In the genomic region with DNA sequence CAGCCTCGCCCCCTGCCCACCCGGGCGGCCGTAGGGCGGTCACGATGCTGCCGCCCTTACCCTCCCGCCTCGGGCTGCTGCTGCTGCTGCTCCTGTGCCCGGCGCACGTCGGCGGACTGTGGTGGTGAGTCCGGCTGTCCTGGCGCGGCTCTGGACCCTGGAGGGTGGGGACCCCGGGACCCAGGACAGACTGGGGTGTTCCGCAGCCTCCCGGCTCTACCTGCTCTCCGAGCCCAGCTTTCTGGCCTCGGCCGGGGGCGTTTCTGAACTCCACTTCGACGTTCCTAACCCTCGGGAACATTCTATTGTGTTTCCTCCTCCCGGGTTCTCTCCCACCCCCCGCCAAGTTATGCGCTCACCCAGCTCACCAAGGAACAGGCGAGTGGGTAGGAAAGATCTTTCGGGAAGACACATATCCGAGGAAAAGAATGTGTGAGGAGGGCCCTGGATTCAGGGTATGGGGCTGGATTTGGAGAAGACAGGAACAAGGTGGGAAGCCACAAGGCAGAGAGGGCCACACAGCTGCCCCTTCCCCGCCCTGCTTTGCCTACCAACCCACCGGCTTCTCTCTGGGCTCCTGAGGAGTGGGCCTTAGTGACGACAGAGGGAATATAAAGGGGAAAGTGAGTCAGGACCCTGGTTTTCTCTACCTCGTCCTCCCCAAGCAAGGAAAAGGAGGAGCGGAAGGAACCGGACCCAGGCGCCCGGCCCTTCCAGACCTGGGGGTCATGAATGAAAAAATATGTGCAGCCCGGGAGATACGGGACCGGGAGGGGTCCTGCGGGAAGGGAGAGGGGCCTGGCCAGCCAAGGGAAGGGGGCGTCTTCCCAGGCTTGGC, we compare ENCODE assay signal across 9 cellular contexts. TPM values are rescaled to one million over a fixed set of nuclear protein-coding genes. Genes with fewer than 3 reads are reported as not detected.
DNase-seq lines count a peak whose midpoint lies in the region; ATAC-seq, FAIRE-seq and TF ChIP-seq lines count a peak whose summit lies in the region.
"Had no signal": no experiment of that assay in that cellular context is flagged by ENCODE, and none has a peak within 500 bp of the region (broad histone marks: within the 10 kb centered on the region; RNA-seq: fewer than 3 reads in every experiment).

No MANE protein-coding gene starts in this region.

- WGBS in HepG2 (ENCODE audit: low lambda C conversion rate) = 13% methylated on average over 31 of the region's 46 CpGs
- WGBS in right lobe of liver (ENCODE audit: insufficient coverage, low coverage, low lambda C conversion rate, missing lambda C conversion rate) = 7% methylated on average over 26 of the region's 46 CpGs

- H3K27me3 ChIP-seq in HepG2 (ENCODE audit: control insufficient read depth in 1 of 2, insufficient read depth in 2 of 2, low read length in 2 of 2) (peaks cover 18 to 83% of the 10 kb centered on the region in 2 experiments), right lobe of liver (peaks cover 0 to 6% of the 10 kb centered on the region in 2 donors), dorsolateral prefrontal cortex (peaks cover 0 to 92% (median 62%) of the 10 kb centered on the region in 45 donors), vagina (peaks cover 5% of the 10 kb centered on the region), Karpas-422 (ENCODE audit: low read length) (no peaks in the 10 kb centered on the region)

- TF ChIP-seq CTCF in HepG2 (CRISPR knock-in tag; IDR thresholded peaks at IDR 0.05) (no peak), right lobe of liver (IDR thresholded peaks at IDR 0.05) (no peak), dorsolateral prefrontal cortex (IDR thresholded peaks at IDR 0.05 in 54 of 56, conservative IDR thresholded peaks at IDR 0.05 in 2 of 56; ENCODE audit: low read depth in 1 of 56, partially characterized antibody in 56 of 56) (no peak), nephron (IDR thresholded peaks at IDR 0.05; ENCODE audit: unreplicated experiment in 3 of 3) (no peak), vagina (IDR thresholded peaks at IDR 0.05) (no peak)

- TF ChIP-seq EP300 in HepG2 (IDR thresholded peaks at IDR 0.05; ENCODE audit: low read depth in 2 of 2, low read length in 2 of 2) (no peak), HepG2 (CRISPR knock-in tag; IDR thresholded peaks at IDR 0.05; ENCODE audit: borderline replicate concordance) (no peak)

- H4K20me1 ChIP-seq in HepG2 (ENCODE audit: insufficient read depth, low read length) = no peaks in the 10 kb centered on the region; the same call in 1 of the 2 replicates
- H4K20me1 ChIP-seq in Karpas-422 (ENCODE audit: insufficient read depth, low read depth, low read length) = no peaks in the 10 kb centered on the region

- POLR2A ChIA-PET in HepG2 (lab: Yijun Ruan, JAX) = no interaction called here

- no peaks in the 10 kb centered on the region for H3K36me3 Mint-ChIP-seq in nephron (ENCODE audit: low read depth)

- DNase-seq in HepG2 (ENCODE audit: low spot score) = no peak
- DNase-seq in right lobe of liver = no peak
- DNase-seq in dorsolateral prefrontal cortex = peak in 4 of 10 donors; percentile 6 to 31 (median 22)
- no peak for DNase-seq in vagina (ENCODE audit: extremely low spot score in 2 of 2)
- no peak for DNase-seq in NK-92 (lab: John Stamatoyannopoulos, UW; ENCODE audit: unreplicated experiment)
- DNase-seq in NCI-H446 (lab: John Stamatoyannopoulos, UW) = no peak
- DNase-seq in Karpas-422 = no peak

- H3K4me3 Mint-ChIP-seq in nephron = peak overlapping the region; percentile 80 to 86 (median 82)

- no TSS peak for BruUV-seq in HepG2 (replicated peaks; lab: Mats Ljungman, UMichigan)

- no peaks in the 10 kb centered on the region for H3K9me3 Mint-ChIP-seq in nephron

- H2AFZ ChIP-seq in HepG2 (ENCODE audit: low read length) (no peak overlapping the region), Karpas-422 (ENCODE audit: low read length) (no peak overlapping the region)

- no peak for FAIRE-seq in HepG2 (lab: Jason Lieb, UNC)
- FAIRE-seq: frontal cortex had no signal

- H3K9ac ChIP-seq in HepG2 (ENCODE audit: insufficient read depth, low read depth, low read length) = no peak overlapping the region
- no peak overlapping the region for H3K9ac ChIP-seq in Karpas-422 (ENCODE audit: low read length)

- no peak overlapping the region for H3K27ac ChIP-seq in HepG2 (ENCODE audit: extremely low read length, insufficient read depth, low read length)
- H3K27ac ChIP-seq in right lobe of liver = no peak overlapping the region
- H3K27ac ChIP-seq in dorsolateral prefrontal cortex = peak overlapping the region in 4 of 59 donors; percentile 35 to 58 (median 40)
- H3K27ac ChIP-seq in vagina = peak overlapping the region; percentile 40
- no peak overlapping the region for H3K27ac ChIP-seq in Karpas-422 (ENCODE audit: low read length)

- TF ChIP-seq RAD21 in HepG2 (CRISPR knock-in tag; IDR thresholded peaks at IDR 0.05) = no peak

- no peak overlapping the region for H3K27ac Mint-ChIP-seq in nephron

- H3K4me2 ChIP-seq in HepG2 (ENCODE audit: low read depth, low read length) (peak overlapping the region; percentile 61), Karpas-422 (ENCODE audit: low read depth, low read length, poor library complexity, severe bottlenecking) (no peak overlapping the region)

- no peaks in the 10 kb centered on the region for H3K79me2 ChIP-seq in HepG2 (ENCODE audit: insufficient read depth, low read length)
- no peaks in the 10 kb centered on the region for H3K79me2 ChIP-seq in Karpas-422 (ENCODE audit: low read length)

- in situ Hi-C loops in HepG2 (cut with HindIII; ENCODE audit: extremely low pct_ligation_motif_present, low pct_unique_long_range_greater_than_20kb) = no loop called here

- intact Hi-C loops in HepG2 (cut with micrococcal nuclease; ENCODE audit: unreplicated experiment) (loop anchor here (10.0 kb wide), 2 partner anchors 95 to 125 kb away; a partner anchor contains a TSS), right lobe of liver (cut with DNase I) (loop anchor here in 1 of 2 donors (10.0 kb wide), 1 partner anchor 135 kb away; no protein-coding TSS in a partner anchor), dorsolateral prefrontal cortex (cut with DNase I) (no loop called here), vagina (cut with DNase I) (no loop called here)

- H3K36me3 ChIP-seq in HepG2 (replicated peaks in 1 of 2; ENCODE audit: control insufficient read depth in 1 of 2, insufficient read depth in 2 of 2, low read length in 2 of 2) (no peaks in the 10 kb centered on the region), right lobe of liver (no peaks in the 10 kb centered on the region), vagina (no peaks in the 10 kb centered on the region), Karpas-422 (ENCODE audit: insufficient read depth, low read length) (no peaks in the 10 kb centered on the region)

- peak; percentile 16 for ATAC-seq in HepG2
- no peak for ATAC-seq in right lobe of liver

- peak overlapping the region; percentile 30 to 67 (median 32); a peak in 4 of 6 replicates for H3K4me3 ChIP-seq in HepG2 (replicated peaks in 1 of 3; ENCODE audit: insufficient read depth in 1 of 3, low read depth in 2 of 3, low read length in 3 of 3)
- H3K4me3 ChIP-seq in right lobe of liver = no peak overlapping the region
- peak overlapping the region in 49 of 59 donors; percentile 5 to 59 (median 40) for H3K4me3 ChIP-seq in dorsolateral prefrontal cortex
- H3K4me3 ChIP-seq in vagina = peak overlapping the region; percentile 39 to 57
- no peak overlapping the region for H3K4me3 ChIP-seq in Karpas-422 (ENCODE audit: low read length)

- CTCF ChIA-PET in HepG2 (lab: Yijun Ruan, JAX; ENCODE audit: low intra/inter-chr PET ratio, low total read pairs) = no interaction called here

- H3K4me1 Mint-ChIP-seq in nephron = peaks cover 38% of the 10 kb centered on the region

- H3K4me1 ChIP-seq in HepG2 (ENCODE audit: insufficient read depth, low read length) = peaks cover 27% of the 10 kb centered on the region
- peaks cover 0 to 8% (median 1%) of the 10 kb centered on the region in 4 donors for H3K4me1 ChIP-seq in right lobe of liver
- peaks cover 30% of the 10 kb centered on the region for H3K4me1 ChIP-seq in vagina
- H3K4me1 ChIP-seq in Karpas-422 (ENCODE audit: low read length) = no peaks in the 10 kb centered on the region

- TF ChIP-seq POLR2A in HepG2 (IDR thresholded peaks at IDR 0.05; ENCODE audit: insufficient read depth in 1 of 2, low read depth in 2 of 2, low read length in 2 of 2) (no peak), right lobe of liver (IDR thresholded peaks at IDR 0.05) (no peak), vagina (IDR thresholded peaks at IDR 0.05) (no peak)

- no peaks in the 10 kb centered on the region for H3K9me3 ChIP-seq in HepG2 (ENCODE audit: low read length)
- H3K9me3 ChIP-seq in right lobe of liver = no peaks in the 10 kb centered on the region
- H3K9me3 ChIP-seq in vagina = no peaks in the 10 kb centered on the region
- H3K9me3 ChIP-seq in Karpas-422 (ENCODE audit: low read length) = no peaks in the 10 kb centered on the region

- peaks cover 90% of the 10 kb centered on the region for H3K27me3 Mint-ChIP-seq in nephron (ENCODE audit: low read depth)

- H3K9me2 ChIP-seq in Karpas-422 (replicated peaks; ENCODE audit: insufficient read depth, low read length) = no peaks in the 10 kb centered on the region

RNA-seq across cellular contexts. Expression of a gene that starts 0.6 kb away (rescaled TPM):
- total RNA-seq in HepG2 (2016; rRNA removed; fragmentation: Illumina TruSeq; extraction: Trizol) = 0.20 TPM in 1 of 2 replicates, not detected in the other
- not detected in 2 replicates for total RNA-seq in HepG2 (2016; cell fraction: cytosol; rRNA removed; fragmentation: Illumina TruSeq; extraction: Trizol; ENCODE audit: low read depth)
- total RNA-seq in HepG2 (2016; cell fraction: insoluble cytoplasmic fraction; rRNA removed; fragmentation: Illumina TruSeq; extraction: Trizol) = 0.13 TPM in 1 of 2 replicates, not detected in the other
- 0.12 TPM in 1 of 2 replicates, not detected in the other for total RNA-seq in HepG2 (2016; cell fraction: membrane; rRNA removed; fragmentation: Illumina TruSeq; extraction: Trizol)
- total RNA-seq in HepG2 (2016; cell fraction: nucleus; rRNA removed; fragmentation: Illumina TruSeq; extraction: Trizol) = not detected in 2 replicates
- 0.09 TPM in 1 of 2 replicates, not detected in the other for polyA plus RNA-seq in HepG2 (2011; rRNA removed)
- 0.04 and 0.05 TPM in 2 replicates for polyA plus RNA-seq in HepG2 (2011; cell fraction: cytosol; rRNA removed)
- polyA plus RNA-seq in HepG2 (2011; cell fraction: nucleus; rRNA removed) = 0.28 and 0.42 TPM in 2 replicates
- not detected in 2 replicates for polyA plus RNA-seq in HepG2 (2012)
- not detected in 2 replicates for polyA plus RNA-seq in HepG2 (2016; cell fraction: cytosol; fragmentation: Illumina TruSeq; extraction: Trizol; ENCODE audit: low read depth)
- not detected in 2 replicates for polyA plus RNA-seq in HepG2 (2016; cell fraction: insoluble cytoplasmic fraction; fragmentation: Illumina TruSeq; extraction: Trizol; ENCODE audit: low read depth)
- 0.10 TPM in 1 of 2 replicates, not detected in the other for polyA plus RNA-seq in HepG2 (2016; cell fraction: membrane; fragmentation: Illumina TruSeq; extraction: Trizol; ENCODE audit: low read depth)
- 0.37 and 0.91 TPM in 2 replicates for polyA plus RNA-seq in HepG2 (2016; cell fraction: nucleus; fragmentation: Illumina TruSeq; extraction: Trizol; ENCODE audit: insufficient read depth, low read depth)
- polyA minus RNA-seq in HepG2 (2011; rRNA and poly(A)+ RNA removed; ENCODE audit: low replicate concordance) = 0.09 and 0.14 TPM in 2 replicates
- polyA minus RNA-seq in HepG2 (2011; cell fraction: cytosol; rRNA and poly(A)+ RNA removed) = not detected in 2 replicates
- not detected in 2 replicates for polyA minus RNA-seq in HepG2 (2011; cell fraction: nucleus; rRNA and poly(A)+ RNA removed)
- total RNA-seq in right lobe of liver = under 1 TPM in 1 of 6 experiments, not detected in 5; 0.25 TPM
- total RNA-seq in dorsolateral prefrontal cortex = 1 to 10 TPM in 58 of 120 experiments, under 1 TPM in 56, not detected in 6; 0.31 to 4.9 (median 1.0) TPM
- total RNA-seq in vagina = 2.0 TPM
- 7.8 and 7.9 TPM in 2 replicates for total RNA-seq in Karpas-422 (2014; rRNA removed; shearing (Covaris generic); ENCODE audit: low replicate concordance)
- total RNA-seq: frontal cortex had no signal

RNA-seq across cellular contexts. Expression of a gene that starts 20.4 kb away (rescaled TPM):
- not detected in 2 replicates for total RNA-seq in HepG2 (2016; rRNA removed; fragmentation: Illumina TruSeq; extraction: Trizol)
- 0.20 TPM in 1 of 2 replicates, not detected in the other for total RNA-seq in HepG2 (2016; cell fraction: cytosol; rRNA removed; fragmentation: Illumina TruSeq; extraction: Trizol; ENCODE audit: low read depth)
- not detected in 2 replicates for total RNA-seq in HepG2 (2016; cell fraction: insoluble cytoplasmic fraction; rRNA removed; fragmentation: Illumina TruSeq; extraction: Trizol)
- not detected in 2 replicates for total RNA-seq in HepG2 (2016; cell fraction: membrane; rRNA removed; fragmentation: Illumina TruSeq; extraction: Trizol)
- total RNA-seq in HepG2 (2016; cell fraction: nucleus; rRNA removed; fragmentation: Illumina TruSeq; extraction: Trizol) = not detected in 2 replicates
- 0.03 TPM in 1 of 2 replicates, not detected in the other for polyA plus RNA-seq in HepG2 (2011; rRNA removed)
- polyA plus RNA-seq in HepG2 (2011; cell fraction: cytosol; rRNA removed) = 0.03 TPM in 2 replicates
- 0.12 TPM in 1 of 2 replicates, not detected in the other for polyA plus RNA-seq in HepG2 (2011; cell fraction: nucleus; rRNA removed)
- not detected in 2 replicates for polyA plus RNA-seq in HepG2 (2012)
- polyA plus RNA-seq in HepG2 (2016; cell fraction: cytosol; fragmentation: Illumina TruSeq; extraction: Trizol; ENCODE audit: low read depth) = 0.07 TPM in 1 of 2 replicates, not detected in the other
- polyA plus RNA-seq in HepG2 (2016; cell fraction: insoluble cytoplasmic fraction; fragmentation: Illumina TruSeq; extraction: Trizol; ENCODE audit: low read depth) = not detected in 2 replicates
- polyA plus RNA-seq in HepG2 (2016; cell fraction: membrane; fragmentation: Illumina TruSeq; extraction: Trizol; ENCODE audit: low read depth) = not detected in 2 replicates
- not detected in 2 replicates for polyA plus RNA-seq in HepG2 (2016; cell fraction: nucleus; fragmentation: Illumina TruSeq; extraction: Trizol; ENCODE audit: insufficient read depth, low read depth)
- polyA minus RNA-seq in HepG2 (2011; rRNA and poly(A)+ RNA removed; ENCODE audit: low replicate concordance) = 0.05 TPM in 1 of 2 replicates, not detected in the other
- polyA minus RNA-seq in HepG2 (2011; cell fraction: cytosol; rRNA and poly(A)+ RNA removed) = not detected in 2 replicates
- polyA minus RNA-seq in HepG2 (2011; cell fraction: nucleus; rRNA and poly(A)+ RNA removed) = not detected in 2 replicates
- under 1 TPM in 1 of 6 experiments, not detected in 5; 0.31 TPM for total RNA-seq in right lobe of liver
- 1 to 10 TPM in 70 of 120 experiments, under 1 TPM in 49, not detected in 1; 0.25 to 3.3 (median 1.1) TPM for total RNA-seq in dorsolateral prefrontal cortex
- 2.5 TPM for total RNA-seq in vagina
- 2.9 and 3.8 TPM in 2 replicates for total RNA-seq in Karpas-422 (2014; rRNA removed; shearing (Covaris generic); ENCODE audit: low replicate concordance)
- total RNA-seq: frontal cortex had no signal

RNA-seq across cellular contexts. Expression of a gene that starts 28.6 kb away (rescaled TPM):
- not detected in 2 replicates for total RNA-seq in HepG2 (2016; rRNA removed; fragmentation: Illumina TruSeq; extraction: Trizol)
- total RNA-seq in HepG2 (2016; cell fraction: cytosol; rRNA removed; fragmentation: Illumina TruSeq; extraction: Trizol; ENCODE audit: low read depth) = not detected in 2 replicates
- not detected in 2 replicates for total RNA-seq in HepG2 (2016; cell fraction: insoluble cytoplasmic fraction; rRNA removed; fragmentation: Illumina TruSeq; extraction: Trizol)
- total RNA-seq in HepG2 (2016; cell fraction: membrane; rRNA removed; fragmentation: Illumina TruSeq; extraction: Trizol) = not detected in 2 replicates
- not detected in 2 replicates for total RNA-seq in HepG2 (2016; cell fraction: nucleus; rRNA removed; fragmentation: Illumina TruSeq; extraction: Trizol)
- polyA plus RNA-seq in HepG2 (2011; rRNA removed) = not detected in 2 replicates
- not detected in 2 replicates for polyA plus RNA-seq in HepG2 (2011; cell fraction: cytosol; rRNA removed)
- polyA plus RNA-seq in HepG2 (2011; cell fraction: nucleus; rRNA removed) = not detected in 2 replicates
- polyA plus RNA-seq in HepG2 (2012) = not detected in 2 replicates
- not detected in 2 replicates for polyA plus RNA-seq in HepG2 (2016; cell fraction: cytosol; fragmentation: Illumina TruSeq; extraction: Trizol; ENCODE audit: low read depth)
- not detected in 2 replicates for polyA plus RNA-seq in HepG2 (2016; cell fraction: insoluble cytoplasmic fraction; fragmentation: Illumina TruSeq; extraction: Trizol; ENCODE audit: low read depth)
- polyA plus RNA-seq in HepG2 (2016; cell fraction: membrane; fragmentation: Illumina TruSeq; extraction: Trizol; ENCODE audit: low read depth) = not detected in 2 replicates
- polyA plus RNA-seq in HepG2 (2016; cell fraction: nucleus; fragmentation: Illumina TruSeq; extraction: Trizol; ENCODE audit: insufficient read depth, low read depth) = not detected in 2 replicates
- polyA minus RNA-seq in HepG2 (2011; rRNA and poly(A)+ RNA removed; ENCODE audit: low replicate concordance) = 0.32 TPM in 1 of 2 replicates, not detected in the other
- not detected in 2 replicates for polyA minus RNA-seq in HepG2 (2011; cell fraction: cytosol; rRNA and poly(A)+ RNA removed)
- polyA minus RNA-seq in HepG2 (2011; cell fraction: nucleus; rRNA and poly(A)+ RNA removed) = not detected in 2 replicates
- total RNA-seq in right lobe of liver = not detected
- total RNA-seq in dorsolateral prefrontal cortex = under 1 TPM in 2 of 120 experiments, not detected in 118; 0.44 to 0.60 TPM
- total RNA-seq in vagina = not detected
- total RNA-seq in Karpas-422 (2014; rRNA removed; shearing (Covaris generic); ENCODE audit: low replicate concordance) = not detected in 2 replicates
- total RNA-seq: frontal cortex had no signal

Comparison
In these comparisons a context has a peak if more than half of its experiments do, and no peak if none do; other contexts are left out.
1. H3K4me3 ChIP-seq: peak in HepG2 (3 of 3), dorsolateral prefrontal cortex (49 of 59) and vagina (2 of 2); none in right lobe of liver (0 of 3) and Karpas-422 (single experiment).